Comparison of ENCODE assay signal across 29 cellular contexts in genomic region chr3:86629511-86629910, GRCh38.
"Had no signal": no experiment of that assay in that cellular context is flagged by ENCODE, and none has a peak within 500 bp of the region (broad histone marks: within the 10 kb centered on the region; RNA-seq: fewer than 3 reads in every experiment).

No MANE protein-coding gene starts in this region.

- H3K9me3 ChIP-seq: ascending aorta, breast epithelium, colonic mucosa, esophagus squamous epithelium, gastroesophageal sphincter had no signal

- H3K36me3 ChIP-seq: ascending aorta, breast epithelium, cardiac muscle cell, colonic mucosa, esophagus squamous epithelium, gastroesophageal sphincter had no signal

- H3K4me1 ChIP-seq: ascending aorta, breast epithelium, colonic mucosa, esophagus squamous epithelium, gastroesophageal sphincter had no signal

- FAIRE-seq: endometrium, endothelial cell of umbilical vein had no signal

- H3K4me3 ChIP-seq: ascending aorta, breast epithelium, cardiac muscle cell, colonic mucosa, esophagus squamous epithelium, gastroesophageal sphincter had no signal

- H3K27ac ChIP-seq: ascending aorta, breast epithelium, cardiac muscle cell, colonic mucosa, epithelial cell of prostate, esophagus squamous epithelium, gastroesophageal sphincter had no signal

- DNase-seq: activated CD4-positive, alpha-beta memory T cell treated with anti-CD3 and anti-CD28 coated beads for 36 hours; activated CD4-positive, alpha-beta T cell treated with anti-CD3 and anti-CD28 coated beads for 36 hours; activated CD4-positive, alpha-beta T cell treated with anti-CD3 and anti-CD28 coated beads, Interleukin-2, amount 10 ng/mL, durations not matched to agents 24 days and 14 days; activated CD4-positive, CD25-positive, alpha-beta regulatory T cell; activated CD4-positive, CD25-positive, alpha-beta regulatory T cell treated with anti-CD3 and anti-CD28 coated beads, Interleukin-2, amount 50 U/mL, for 72 hours; activated CD8-positive, alpha-beta memory T cell treated with anti-CD3 and anti-CD28 coated beads, Interleukin-2, amount 10 ng/mL, durations not matched to agents 7 days and 5 days; activated CD8-positive, alpha-beta memory T cell treated with anti-CD3 and anti-CD28 coated beads, Interleukin-2, amount 50 U/mL, for 4 hours; activated CD8-positive, alpha-beta T cell treated with anti-CD3 and anti-CD28 coated beads, Interleukin-2, amount 10 ng/mL, durations not matched to agents 7 days and 5 days; activated effector memory CD4-positive, alpha-beta T cell treated with anti-CD3 and anti-CD28 coated beads, Interleukin-2, amount 50 U/mL, for 16 hours; activated naive CD4-positive, alpha-beta T cell treated with anti-CD3 and anti-CD28 coated beads, Interleukin-2, amount 10 ng/mL, durations not matched to agents 7 days and 5 days; activated naive CD8-positive, alpha-beta T cell treated with anti-CD3 and anti-CD28 coated beads, Interleukin-2, amount 10 ng/mL, durations not matched to agents 7 days and 5 days; activated T-cell treated with anti-CD3 and anti-CD28 coated beads, Interleukin-2, amount 50 U/mL, for 1 hour; activated T-cell treated with anti-CD3 and anti-CD28 coated beads, Interleukin-2, amount 50 U/mL, for 48 hours; central memory CD4-positive, alpha-beta T cell; cerebellar nuclear complex; colonic mucosa; effector CD8-positive, alpha-beta T cell; esophagus squamous epithelium; foreskin melanocyte; head of caudate nucleus; T-helper 2 cell had no signal

- H3K27me3 ChIP-seq: ascending aorta, breast epithelium, cardiac muscle cell, colonic mucosa, esophagus squamous epithelium, gastroesophageal sphincter had no signal

- ATAC-seq: activated CD4-positive, alpha-beta T cell treated with anti-CD3 and anti-CD28 coated beads for 36 hours; activated CD8-positive, alpha-beta memory T cell treated with anti-CD3 and anti-CD28 coated beads, Interleukin-2, amount 10 ng/mL, durations not matched to agents 7 days and 5 days; activated CD8-positive, alpha-beta T cell treated with anti-CD3 and anti-CD28 coated beads, Interleukin-2, amount 10 ng/mL, durations not matched to agents 7 days and 5 days; activated naive CD4-positive, alpha-beta T cell treated with anti-CD3 and anti-CD28 coated beads, Interleukin-2, amount 50 U/mL, for 72 hours; gastroesophageal sphincter had no signal
